27 cellular contexts compared by ENCODE assay signal in the genomic region with DNA sequence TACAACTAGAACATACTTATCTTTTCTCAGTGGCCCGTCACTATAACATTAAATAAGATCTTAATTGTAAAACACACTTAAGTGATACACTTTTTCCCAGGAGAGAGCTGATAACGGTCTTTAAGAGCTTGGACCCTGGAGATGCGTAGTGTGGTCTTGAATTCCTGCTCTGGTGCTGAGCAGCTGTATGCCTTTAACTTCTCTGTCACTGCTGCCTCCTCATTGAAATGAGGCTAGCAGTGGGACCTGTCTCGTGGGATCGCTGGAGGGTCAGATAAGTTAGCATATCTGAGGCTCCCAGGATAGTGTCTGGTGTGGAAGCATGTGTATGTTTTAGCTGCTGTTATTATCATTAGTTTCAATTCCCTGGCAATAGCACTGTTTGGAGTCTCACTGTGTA.
"Had no signal": no experiment of that assay in that cellular context is flagged by ENCODE, and none has a peak within 500 bp of the region (broad histone marks: within the 10 kb centered on the region; RNA-seq: fewer than 3 reads in every experiment).

No MANE protein-coding gene starts in this region.

- H3K4me1 Mint-ChIP-seq: stimulated activated memory B cell treated with anti-CD40 and anti-IgM and Interleukin-4, amounts not matched to agents 10 μg/mL and 1 μg/mL and 100 μg/mL, for 72 hours had no signal

- H3K27me3 ChIP-seq: ascending aorta, esophagus muscularis mucosa, stomach, tibial artery had no signal

- H3K27ac Mint-ChIP-seq: activated CD4-positive, alpha-beta memory T cell treated with anti-CD3 and anti-CD28 coated beads for 36 hours; activated CD4-positive, alpha-beta T cell treated with anti-CD3 and anti-CD28 coated beads, Interleukin-2, amount 10 ng/mL, durations not matched to agents 24 days and 14 days; activated naive CD4-positive, alpha-beta T cell treated with anti-CD3 and anti-CD28 coated beads, Interleukin-2, amount 10 ng/mL, durations not matched to agents 7 days and 5 days; activated naive CD8-positive, alpha-beta T cell treated with anti-CD3 and anti-CD28 coated beads, Interleukin-2, amount 10 ng/mL, durations not matched to agents 7 days and 5 days; dendritic cell treated with granulocyte-macrophage colony-stimulating factor and Interleukin-4, amounts not matched to agents 40 ng/mL and 50 ng/mL, for 4 days; natural killer cell treated with Interleukin-12 subunit alpha and Interleukin-12 subunit beta and Interleukin-15 and Interleukin-18, amount 100 ng/mL, for 72 hours; stimulated activated memory B cell treated with anti-CD40 and anti-IgM and Interleukin-4, amounts not matched to agents 10 μg/mL and 1 μg/mL and 100 μg/mL, for 72 hours had no signal

- H3K36me3 ChIP-seq: ascending aorta, esophagus muscularis mucosa, stomach, suprapubic skin, tibial artery had no signal

- H3K4me1 ChIP-seq: esophagus muscularis mucosa, suprapubic skin had no signal

- H3K27ac ChIP-seq: ascending aorta, esophagus muscularis mucosa, skin epidermis, stomach, suprapubic skin, tibial artery had no signal

- H3K4me3 Mint-ChIP-seq: activated CD4-positive, alpha-beta memory T cell treated with anti-CD3 and anti-CD28 coated beads for 36 hours; activated CD4-positive, alpha-beta T cell treated with anti-CD3 and anti-CD28 coated beads, Interleukin-2, amount 10 ng/mL, durations not matched to agents 24 days and 14 days; activated naive CD4-positive, alpha-beta T cell treated with anti-CD3 and anti-CD28 coated beads, Interleukin-2, amount 10 ng/mL, durations not matched to agents 7 days and 5 days; activated naive CD8-positive, alpha-beta T cell treated with anti-CD3 and anti-CD28 coated beads, Interleukin-2, amount 10 ng/mL, durations not matched to agents 7 days and 5 days; brain; dendritic cell treated with granulocyte-macrophage colony-stimulating factor and Interleukin-4, amounts not matched to agents 40 ng/mL and 50 ng/mL, for 4 days; natural killer cell treated with Interleukin-12 subunit alpha and Interleukin-12 subunit beta and Interleukin-15 and Interleukin-18, amount 100 ng/mL, for 72 hours; stimulated activated memory B cell treated with anti-CD40 and anti-IgM and Interleukin-4, amounts not matched to agents 10 μg/mL and 1 μg/mL and 100 μg/mL, for 72 hours had no signal

- H3K4me3 ChIP-seq: ascending aorta, esophagus muscularis mucosa, lung, mucosa of descending colon, skin epidermis, stomach, suprapubic skin, tibial artery had no signal

- H3K27me3 Mint-ChIP-seq: activated CD4-positive, alpha-beta memory T cell treated with anti-CD3 and anti-CD28 coated beads for 36 hours; activated naive CD4-positive, alpha-beta T cell treated with anti-CD3 and anti-CD28 coated beads, Interleukin-2, amount 10 ng/mL, durations not matched to agents 7 days and 5 days; dendritic cell treated with granulocyte-macrophage colony-stimulating factor and Interleukin-4, amounts not matched to agents 40 ng/mL and 50 ng/mL, for 4 days; stimulated activated memory B cell treated with anti-CD40 and anti-IgM and Interleukin-4, amounts not matched to agents 10 μg/mL and 1 μg/mL and 100 μg/mL, for 72 hours had no signal

- DNase-seq: activated CD4-positive, alpha-beta memory T cell treated with anti-CD3 and anti-CD28 coated beads for 36 hours; activated CD4-positive, alpha-beta T cell treated with anti-CD3 and anti-CD28 coated beads, Interleukin-2, amount 10 ng/mL, durations not matched to agents 24 days and 14 days; activated CD4-positive, CD25-positive, alpha-beta regulatory T cell treated with anti-CD3 and anti-CD28 coated beads, Interleukin-2, amount 50 U/mL, for 72 hours; activated CD8-positive, alpha-beta memory T cell treated with anti-CD3 and anti-CD28 coated beads, Interleukin-2, amount 50 U/mL, for 4 hours; activated gamma-delta T cell; activated naive CD4-positive, alpha-beta T cell treated with anti-CD3 and anti-CD28 coated beads, Interleukin-2, amount 10 ng/mL, durations not matched to agents 7 days and 5 days; activated naive CD8-positive, alpha-beta T cell treated with anti-CD3 and anti-CD28 coated beads, Interleukin-2, amount 10 ng/mL, durations not matched to agents 7 days and 5 days; activated T-cell treated with anti-CD3 and anti-CD28 coated beads, Interleukin-2, amount 50 U/mL, for 1 hour; caudate nucleus; hypothalamus; mucosa of descending colon; posterior cingulate gyrus; stimulated activated CD4-positive, alpha-beta T cell treated with anti-CD3 and anti-CD28 coated beads, Interleukin-4, amount 100 ng/mL, for 24 hours; stomach; T-helper 2 cell; tibial artery had no signal

- H3K36me3 Mint-ChIP-seq: activated naive CD4-positive, alpha-beta T cell treated with anti-CD3 and anti-CD28 coated beads, Interleukin-2, amount 10 ng/mL, durations not matched to agents 7 days and 5 days; stimulated activated memory B cell treated with anti-CD40 and anti-IgM and Interleukin-4, amounts not matched to agents 10 μg/mL and 1 μg/mL and 100 μg/mL, for 72 hours had no signal

- ATAC-seq: left lobe of liver; mucosa of descending colon; natural killer cell treated with Interleukin-12 subunit alpha and Interleukin-12 subunit beta and Interleukin-15 and Interleukin-18, amount 100 ng/mL, for 72 hours; sciatic nerve; stimulated activated memory B cell treated with anti-CD40 and anti-IgM and Interleukin-4, amounts not matched to agents 10 μg/mL and 1 μg/mL and 100 μg/mL, for 72 hours had no signal
